17 cellular contexts compared by ENCODE assay signal in the genomic region with DNA sequence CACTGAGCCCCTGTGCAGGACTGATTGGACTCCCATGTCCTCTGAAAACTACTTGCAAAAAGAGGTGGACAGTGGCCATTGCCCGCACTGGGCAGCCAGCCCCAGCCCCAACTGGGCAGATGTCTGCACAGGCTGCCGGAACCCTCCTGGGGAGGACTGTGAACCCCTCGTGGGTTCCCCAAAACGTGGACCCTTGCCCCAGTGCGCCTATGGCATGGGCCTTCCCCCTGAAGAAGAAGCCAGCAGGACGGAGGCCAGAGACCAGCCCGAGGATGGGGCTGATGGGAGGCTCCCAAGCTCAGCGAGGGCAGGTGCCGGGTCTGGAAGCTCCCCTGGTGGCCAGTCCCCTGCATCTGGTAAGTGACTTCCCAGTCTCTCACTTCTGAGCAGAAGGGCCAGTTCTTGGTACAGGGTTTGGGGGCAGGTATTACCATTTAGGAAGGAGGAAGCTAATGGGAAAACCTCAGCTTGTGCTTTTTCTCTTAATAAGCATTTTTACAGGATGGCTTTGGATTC. TPM values are rescaled to one million over a fixed set of nuclear protein-coding genes. Genes with fewer than 3 reads are reported as not detected.
DNase-seq lines count a peak whose midpoint lies in the region; ATAC-seq, FAIRE-seq and TF ChIP-seq lines count a peak whose summit lies in the region.
"Had no signal": no experiment of that assay in that cellular context is flagged by ENCODE, and none has a peak within 500 bp of the region (broad histone marks: within the 10 kb centered on the region; RNA-seq: fewer than 3 reads in every experiment).

No MANE protein-coding gene starts in this region.

- peaks cover 39 to 41% of the 10 kb centered on the region in 2 experiments for H3K4me1 Mint-ChIP-seq in H9
- H3K4me1 Mint-ChIP-seq: CD14-positive monocyte had no signal

- no CpG with 5 or more reads among the region's 9 CpGs for WGBS in H9 (ENCODE audit: extremely low coverage, insufficient read length, low lambda C conversion rate)
- WGBS in K562 (ENCODE audit: insufficient coverage, low coverage, missing lambda C conversion rate) = 5% methylated on average over 7 of the region's 9 CpGs
- no CpG with 5 or more reads among the region's 9 CpGs for WGBS in trophoblast cell (ENCODE audit: extremely low coverage, insufficient coverage, insufficient read length)

- H3K14ac ChIP-seq in H9 (ENCODE audit: insufficient read depth, low read length) (no peak overlapping the region), trophoblast cell (ENCODE audit: low read length) (no peak overlapping the region)

- H3K4me3 Mint-ChIP-seq in H9 = no peak overlapping the region
- H3K4me3 Mint-ChIP-seq: B cell; CD14-positive monocyte; CD8-positive, alpha-beta T cell had no signal

- H4K8ac ChIP-seq in H9 (replicated peaks; ENCODE audit: insufficient read length, low read depth, low read length) = no peak overlapping the region
- no peak overlapping the region for H4K8ac ChIP-seq in trophoblast cell (ENCODE audit: low read depth, low read length)

- H4K5ac ChIP-seq in H9 (ENCODE audit: insufficient read length, low read depth, low read length) = no peak overlapping the region

- peaks cover 9% of the 10 kb centered on the region; the same call in 1 of the 2 replicates for H3K4me1 ChIP-seq in H9 (ENCODE audit: insufficient read depth, low read length)
- no peaks in the 10 kb centered on the region for H3K4me1 ChIP-seq in K562 (replicated peaks in 1 of 2; ENCODE audit: control insufficient read depth in 2 of 2, insufficient read depth in 2 of 2, low read length in 2 of 2)
- no peaks in the 10 kb centered on the region for H3K4me1 ChIP-seq in trophoblast cell (ENCODE audit: control insufficient read depth in 1 of 2, insufficient read depth in 2 of 2, low read length in 2 of 2)

- DNase-seq in D341Med (ENCODE audit: low spot score) = peak; percentile 55
- peak; percentile 51 for DNase-seq in H9
- DNase-seq in K562 (ENCODE audit: extremely low read depth in 1 of 4, low spot score in 3 of 4) = no peak
- DNase-seq in trophoblast cell = no peak
- no peak for DNase-seq in GM12891 (ENCODE audit: insufficient read length, low spot score)
- DNase-seq: CD8-positive, alpha-beta T cell; COR-L47; DMS53; Karpas-422 had no signal

- H3K9ac ChIP-seq in H9 (ENCODE audit: extremely low read depth, insufficient read length, low read length) (no peak overlapping the region), K562 (ENCODE audit: insufficient read depth in 1 of 2, low read depth in 2 of 2, low read length in 2 of 2) (no peak overlapping the region), trophoblast cell (ENCODE audit: low read length) (peak overlapping the region; percentile 51)

- H2BK5ac ChIP-seq in H9 (ENCODE audit: insufficient read length, low read length) (no peak overlapping the region), trophoblast cell (ENCODE audit: low read depth, low read length, poor library complexity) (no peak overlapping the region)

- H3K27me3 ChIP-seq in H9 (ENCODE audit: insufficient read depth, low read length) = no peaks in the 10 kb centered on the region
- H3K27me3 ChIP-seq in K562 (ENCODE audit: control insufficient read depth in 2 of 2, insufficient read depth in 2 of 2, low read length in 2 of 2) = peaks cover 9 to 35% of the 10 kb centered on the region in 2 experiments
- no peaks in the 10 kb centered on the region for H3K27me3 ChIP-seq in trophoblast cell (ENCODE audit: insufficient read depth, low read length)

- intact Hi-C loops in K562 (cut with micrococcal nuclease) = no loop called here

- no peak overlapping the region for H2BK12ac ChIP-seq in H9 (ENCODE audit: insufficient read length, low read depth, low read length)
- no peak overlapping the region for H2BK12ac ChIP-seq in trophoblast cell (ENCODE audit: low read length)

- H4K91ac ChIP-seq in H9 (ENCODE audit: insufficient read length, low read depth, low read length) (no peak overlapping the region), trophoblast cell (ENCODE audit: low read depth, low read length) (no peak overlapping the region)

- H3K56ac ChIP-seq in H9 (ENCODE audit: insufficient read length, low read depth, low read length) = no peak overlapping the region

- H3K79me1 ChIP-seq in H9 (ENCODE audit: insufficient read depth, low read depth, low read length, poor library complexity, severe bottlenecking) (no peaks in the 10 kb centered on the region), trophoblast cell (ENCODE audit: low read length) (no peaks in the 10 kb centered on the region)

- peak overlapping the region in 1 of 3 experiments; percentile 48; a peak in 1 of 7 replicates for H3K27ac Mint-ChIP-seq in H9
- H3K27ac Mint-ChIP-seq: B cell; CD14-positive monocyte; CD8-positive, alpha-beta T cell had no signal

- no peaks in the 10 kb centered on the region for H3K9me3 ChIP-seq in H9 (ENCODE audit: control insufficient read depth, low read depth, low read length)
- H3K9me3 ChIP-seq in K562 (replicated peaks; ENCODE audit: control insufficient read depth, insufficient read depth, low read depth, low read length) = no peaks in the 10 kb centered on the region
- H3K9me3 ChIP-seq in trophoblast cell (ENCODE audit: insufficient read depth, low read depth, low read length) = no peaks in the 10 kb centered on the region

- no peak overlapping the region for H4K12ac ChIP-seq in trophoblast cell (ENCODE audit: low read depth, low read length)

- no peaks in the 10 kb centered on the region for H3K36me3 ChIP-seq in K562 (ENCODE audit: control insufficient read depth, insufficient read depth, low read length)
- no peaks in the 10 kb centered on the region for H3K36me3 ChIP-seq in trophoblast cell (ENCODE audit: control insufficient read depth in 1 of 2, insufficient read depth in 2 of 2, low read length in 2 of 2)

- peak; percentile 35; the same call in 2 of the 3 replicates for TF ChIP-seq CTCF in H9 (conservative IDR thresholded peaks at IDR 0.05)
- no peak for TF ChIP-seq CTCF in K562 (IDR thresholded peaks at IDR 0.05 in 2 of 3, conservative IDR thresholded peaks at IDR 0.05 in 1 of 3; ENCODE audit: insufficient read depth in 2 of 3, low read depth in 1 of 3, low read length in 3 of 3)

- H2AFZ ChIP-seq in H9 (ENCODE audit: low read length) = no peak overlapping the region
- H2AFZ ChIP-seq in K562 (ENCODE audit: low read depth, low read length) = no peak overlapping the region
- no peak overlapping the region for H2AFZ ChIP-seq in trophoblast cell (ENCODE audit: insufficient read depth, low read length, poor library complexity)

- no peak overlapping the region for H2BK15ac ChIP-seq in H9 (ENCODE audit: low read depth, low read length)

- H3T11ph ChIP-seq in H9 (ENCODE audit: low read length) = no peak overlapping the region

- H3K4me3 ChIP-seq in K562 (no peak overlapping the region), trophoblast cell (ENCODE audit: low read depth, low read length) (no peak overlapping the region)
- H3K4me3 ChIP-seq: GM12878 had no signal

- H3K23ac ChIP-seq in H9 (ENCODE audit: insufficient read length, low read depth, low read length) (no peak overlapping the region), trophoblast cell (ENCODE audit: low read length) (no peak overlapping the region)

- POLR2A ChIA-PET in K562 (lab: Yijun Ruan, JAX) = interaction anchor here (0.7 kb wide), 1 partner anchor 54 kb away, joined by 3 read pairs; no protein-coding TSS in a partner anchor

- CTCF ChIA-PET in K562 (lab: Yijun Ruan, JAX; ENCODE audit: low intra/inter-chr PET ratio) = no interaction called here

- no peak overlapping the region for H3K27ac ChIP-seq in H9 (ENCODE audit: insufficient read length, low read depth, low read length)
- H3K27ac ChIP-seq in K562 (ENCODE audit: extremely low read depth, low read depth, low read length) = no peak overlapping the region
- no peak overlapping the region for H3K27ac ChIP-seq in trophoblast cell (ENCODE audit: low read depth, low read length)

- FAIRE-seq in K562 (lab: Jason Lieb, UNC) = no peak
- FAIRE-seq in GM12891 (lab: Jason Lieb, UNC) = no peak
- FAIRE-seq: A204.1, GM12878, H1, HTR-8/SVneo had no signal

- H3K9me3 Mint-ChIP-seq in H9 = no peaks in the 10 kb centered on the region
- H3K9me3 Mint-ChIP-seq: CD14-positive monocyte; CD8-positive, alpha-beta T cell had no signal

- no peaks in the 10 kb centered on the region for H3K9me1 ChIP-seq in K562 (ENCODE audit: control insufficient read depth, insufficient read depth, low read length)

- H3K23me2 ChIP-seq in H9 (ENCODE audit: insufficient read length, low read depth, low read length, poor library complexity, severe bottlenecking) = no peaks in the 10 kb centered on the region

- no peaks in the 10 kb centered on the region for H3K79me2 ChIP-seq in H9 (ENCODE audit: insufficient read depth, low read length)
- no peaks in the 10 kb centered on the region for H3K79me2 ChIP-seq in K562 (ENCODE audit: control insufficient read depth, insufficient read depth, low read length)
- no peaks in the 10 kb centered on the region for H3K79me2 ChIP-seq in trophoblast cell (ENCODE audit: control insufficient read depth, insufficient read depth, low read length, poor library complexity)

- BruUV-seq in K562 (replicated peaks; lab: Mats Ljungman, UMichigan) = no TSS peak

- in situ Hi-C loops in K562 (cut with MboI) = no loop called here

- H2BK120ac ChIP-seq in H9 (ENCODE audit: low read depth, low read length, poor library complexity, severe bottlenecking) = no peak overlapping the region
- no peak overlapping the region for H2BK120ac ChIP-seq in trophoblast cell (ENCODE audit: insufficient read depth, low read length, poor library complexity)

- H3K18ac ChIP-seq in H9 (ENCODE audit: insufficient read length, low read depth, low read length) = no peak overlapping the region
- no peak overlapping the region for H3K18ac ChIP-seq in trophoblast cell (ENCODE audit: low read length)

- no peak overlapping the region for H3K4ac ChIP-seq in H9 (ENCODE audit: low read depth, low read length)
- no peak overlapping the region for H3K4ac ChIP-seq in trophoblast cell (ENCODE audit: low read depth, low read length)

- TF ChIP-seq POLR2A in K562 (conservative IDR thresholded peaks at IDR 0.05) = no peak
- no peak for TF ChIP-seq POLR2A in GM12891 (IDR thresholded peaks at IDR 0.05; ENCODE audit: low read depth, low read length)

- no peak overlapping the region for H3K4me2 ChIP-seq in H9 (ENCODE audit: insufficient read depth, insufficient read length, low read length)
- H3K4me2 ChIP-seq in K562 (ENCODE audit: insufficient read depth, low read length) = no peak overlapping the region
- no peak overlapping the region for H3K4me2 ChIP-seq in trophoblast cell (ENCODE audit: low read length)

- no peak for TF ChIP-seq EP300 in K562 (IDR thresholded peaks at IDR 0.05; ENCODE audit: low read length)

- TF ChIP-seq RAD21 in K562 (CRISPR knock-in tag; conservative IDR thresholded peaks at IDR 0.05 in 1 of 2, IDR thresholded peaks at IDR 0.05 in 1 of 2) = no peak

- peaks cover 13 to 19% (median 18%) of the 10 kb centered on the region in 3 experiments for H3K36me3 Mint-ChIP-seq in H9 (ENCODE audit: insufficient read depth in 1 of 3, low read depth in 3 of 3)
- H3K36me3 Mint-ChIP-seq: CD14-positive monocyte; CD8-positive, alpha-beta T cell had no signal

- H2BK20ac ChIP-seq in H9 (ENCODE audit: low read depth, low read length, poor library complexity, severe bottlenecking) = no peak overlapping the region

- no peak overlapping the region for H2AK5ac ChIP-seq in H9 (ENCODE audit: insufficient read length, low read length)
- H2AK5ac ChIP-seq in trophoblast cell (ENCODE audit: low read length) = no peak overlapping the region

- H3K27me3 Mint-ChIP-seq in H9 (ENCODE audit: low read depth) = no peaks in the 10 kb centered on the region; the same call in 1 of the 2 replicates

- ATAC-seq in K562 (peak; percentile 49; the same call in 2 of the 3 replicates), GM21528 (IDR thresholded peaks at IDR 0.05; ENCODE audit: low FRiP score, unreplicated experiment) (no peak), HG02885 (IDR thresholded peaks at IDR 0.05; ENCODE audit: poor library complexity, unreplicated experiment) (no peak)
- ATAC-seq: CD8-positive, alpha-beta T cell; GM12878 had no signal

- no peaks in the 10 kb centered on the region for H4K20me1 ChIP-seq in H9 (ENCODE audit: control insufficient read depth, insufficient read depth, insufficient read length)
- H4K20me1 ChIP-seq in K562 (replicated peaks; ENCODE audit: control insufficient read depth, insufficient read depth, low read length) = no peaks in the 10 kb centered on the region

RNA-seq across cellular contexts. Expression of a gene that starts 44.1 kb away (rescaled TPM):
- 7.8 and 8.1 TPM in 2 replicates for total RNA-seq in H9 (2021)
- 0.23 TPM in 1 of 2 replicates, not detected in the other for total RNA-seq in K562 (2011; cell fraction: chromatin; rRNA removed; ENCODE audit: low replicate concordance)
- total RNA-seq in K562 (2011; cell fraction: nucleolus; rRNA removed) = not detected in 2 replicates
- 0.15 TPM in 1 of 2 replicates, not detected in the other for total RNA-seq in K562 (2011; cell fraction: nucleoplasm; rRNA removed)
- not detected in 2 replicates for total RNA-seq in K562 (2014; rRNA removed)
- not detected in 2 replicates for total RNA-seq in K562 (2014; rRNA removed; fragmentation: Illumina TruSeq; extraction: Trizol)
- not detected in 2 replicates for total RNA-seq in K562 (2015; rRNA removed; fragmentation: Illumina TruSeq; extraction: Trizol)
- total RNA-seq in K562 (2021) = 0.04 TPM in 2 replicates
- 0.05 and 0.06 TPM in 2 replicates for polyA plus RNA-seq in K562 (2011; rRNA removed)
- polyA plus RNA-seq in K562 (2011; cell fraction: cytosol; rRNA removed) = 0.01 and 0.04 TPM in 2 replicates
- polyA plus RNA-seq in K562 (2011; cell fraction: nucleus; rRNA removed) = 0.01 and 0.04 TPM in 2 replicates
- polyA plus RNA-seq in K562 (2012) = 0.04 and 0.12 TPM in 2 replicates
- polyA plus RNA-seq in K562 (2014; fragmentation: Illumina TruSeq; extraction: Trizol) = 0.03 TPM in 1 of 2 replicates, not detected in the other
- not detected for polyA plus RNA-seq in K562 (2014; fragmentation: Nextera tagmentation; extraction: Ambion mirVana)
- polyA plus RNA-seq in K562 (2014; rRNA removed) = 0.03 TPM in 1 of 2 replicates, not detected in the other
- polyA minus RNA-seq in K562 (2011; rRNA and poly(A)+ RNA removed) = 0.06 and 0.11 TPM in 2 replicates
- 0.67 TPM in 1 of 2 replicates, not detected in the other for polyA minus RNA-seq in K562 (2011; cell fraction: cytosol; rRNA and poly(A)+ RNA removed)
- polyA minus RNA-seq in K562 (2011; cell fraction: nucleus; rRNA and poly(A)+ RNA removed) = not detected in 2 replicates
- polyA plus RNA-seq in trophoblast cell (2013) = 0.12 and 0.19 TPM in 2 replicates
- 1.2 TPM for polyA plus RNA-seq in GM12891 (2012; ENCODE audit: low read depth, missing spikeins)

Comparison
In these comparisons a context has a peak if more than half of its experiments do, and no peak if none do; other contexts are left out.
1. DNase-seq: peak in D341Med (single experiment) and H9 (single experiment); none in K562 (0 of 4), trophoblast cell (0 of 2) and GM12891 (single experiment).